Comparison of ENCODE assay signal across 8 cellular contexts in genomic region chr10:26861326-26861998, GRCh38. TPM values are rescaled to one million over a fixed set of nuclear protein-coding genes. Genes with fewer than 3 reads are reported as not detected.
A peak's percentile ranks its signal among the peaks of the same experiment; 100 is the strongest.
DNase-seq lines count a peak whose midpoint lies in the region; ATAC-seq, FAIRE-seq and TF ChIP-seq lines count a peak whose summit lies in the region.

No MANE protein-coding gene starts in this region.

- no peaks in the 10 kb centered on the region for H3K9me3 ChIP-seq in HepG2 (ENCODE audit: low read length)
- H3K9me3 ChIP-seq in thoracic aorta, result no peaks in the 10 kb centered on the region

- H3K9me3 Mint-ChIP-seq in activated T-cell treated with anti-CD3 and anti-CD28 coated beads, Interleukin-2, amount 50 U/mL, for 4 hours, result no peaks in the 10 kb centered on the region
- H3K9me3 Mint-ChIP-seq in activated naive CD4-positive, alpha-beta T cell treated with anti-CD3 and anti-CD28 coated beads, Interleukin-2, amount 50 U/mL, for 72 hours, result no peaks in the 10 kb centered on the region

- peaks cover 6% of the 10 kb centered on the region; the same call in 1 of the 2 replicates for H4K20me1 ChIP-seq in HepG2 (ENCODE audit: insufficient read depth, low read length)

- H3K27me3 ChIP-seq in HepG2 (ENCODE audit: control insufficient read depth in 1 of 2, insufficient read depth in 2 of 2, low read length in 2 of 2) (peaks cover 0 to 10% of the 10 kb centered on the region in 2 experiments; a peak in 1 of 5 replicates), thoracic aorta (replicated peaks; ENCODE audit: insufficient read depth) (no peaks in the 10 kb centered on the region)

- peak overlapping the region; percentile 99 for H3K4me3 Mint-ChIP-seq in activated T-cell treated with anti-CD3 and anti-CD28 coated beads, Interleukin-2, amount 50 U/mL, for 4 hours

- intact Hi-C loops in HepG2 (cut with micrococcal nuclease; ENCODE audit: unreplicated experiment), result loop anchor here (2.0 kb wide), 2 partner anchors 21 to 127 kb away; no protein-coding TSS in a partner anchor
- intact Hi-C loops in Right ventricle myocardium inferior (cut with DNase I), result loop anchor here (2.0 kb wide), 1 partner anchor 165 kb away; the partner anchor contains the start of gene PDSS1

- in situ Hi-C loops in HepG2 (cut with HindIII; ENCODE audit: extremely low pct_ligation_motif_present, low pct_unique_long_range_greater_than_20kb), result no loop called here

- DNase-seq in activated T-cell treated with anti-CD3 and anti-CD28 coated beads, Interleukin-2, amount 50 U/mL, for 4 hours, result no peak
- DNase-seq in activated T-cell treated with anti-CD3 and anti-CD28 coated beads for 4 hours (no peak), HepG2 (ENCODE audit: low spot score) (no peak), thoracic aorta (ENCODE audit: low spot score) (no peak), SHP77 treated with DMSO at 0.1 percent for 48 hours (lab: John Stamatoyannopoulos, UW) (no peak), Right ventricle myocardium inferior (ENCODE audit: missing footprints) (no peak)
- no peak for DNase-seq in activated naive CD4-positive, alpha-beta T cell treated with anti-CD3 and anti-CD28 coated beads, Interleukin-2, amount 50 U/mL, for 72 hours (ENCODE audit: low spot score in 2 of 2)
- DNase-seq in activated CD8-positive, alpha-beta memory T cell treated with anti-CD3 and anti-CD28 coated beads, Interleukin-2, amount 50 U/mL, for 4 hours, result no peak

- H3K36me3 ChIP-seq in HepG2 (replicated peaks in 1 of 2; ENCODE audit: control insufficient read depth in 1 of 2, insufficient read depth in 2 of 2, low read length in 2 of 2), result no peaks in the 10 kb centered on the region
- no peaks in the 10 kb centered on the region for H3K36me3 ChIP-seq in thoracic aorta

- H3K9ac ChIP-seq in HepG2 (ENCODE audit: insufficient read depth, low read depth, low read length), result no peak overlapping the region

- TF ChIP-seq EP300 in HepG2 (IDR thresholded peaks at IDR 0.05; ENCODE audit: low read depth in 2 of 2, low read length in 2 of 2) (no peak), HepG2 (CRISPR knock-in tag; IDR thresholded peaks at IDR 0.05; ENCODE audit: borderline replicate concordance) (no peak)

- peak overlapping the region; percentile 83 for H3K4me2 ChIP-seq in HepG2 (ENCODE audit: low read depth, low read length)

- TF ChIP-seq CTCF in HepG2 (CRISPR knock-in tag; IDR thresholded peaks at IDR 0.05), result no peak
- no peak for TF ChIP-seq CTCF in thoracic aorta (IDR thresholded peaks at IDR 0.05)

- H3K4me3 ChIP-seq in HepG2 (replicated peaks in 1 of 3; ENCODE audit: insufficient read depth in 1 of 3, low read depth in 2 of 3, low read length in 3 of 3) (peak overlapping the region; percentile 27 to 56 (median 50); a peak in 5 of 6 replicates), thoracic aorta (peak overlapping the region; percentile 96)

- 23% methylated on average over 15 of the region's 15 CpGs for WGBS in HepG2 (ENCODE audit: low lambda C conversion rate)

- POLR2A ChIA-PET in HepG2 (lab: Yijun Ruan, JAX), result interaction anchor here (0.6 to 1.1 kb wide), 4 partner anchors 41 to 293 kb away, joined by 3 to 4 read pairs (median 4); partner anchors contain the start of gene YME1L1

- H3K4me1 Mint-ChIP-seq in activated T-cell treated with anti-CD3 and anti-CD28 coated beads, Interleukin-2, amount 50 U/mL, for 4 hours (ENCODE audit: low read depth), result peaks cover 28% of the 10 kb centered on the region

- H2AFZ ChIP-seq in HepG2 (ENCODE audit: low read length), result peak overlapping the region; percentile 84

- H3K27ac ChIP-seq in HepG2 (ENCODE audit: extremely low read length, insufficient read depth, low read length) (no peak overlapping the region), thoracic aorta (no peak overlapping the region)

- TF ChIP-seq POLR2A in HepG2 (IDR thresholded peaks at IDR 0.05; ENCODE audit: insufficient read depth in 1 of 2, low read depth in 2 of 2, low read length in 2 of 2), result no peak

- H3K36me3 Mint-ChIP-seq in activated T-cell treated with anti-CD3 and anti-CD28 coated beads, Interleukin-2, amount 50 U/mL, for 4 hours (ENCODE audit: insufficient read depth), result peaks cover 2% of the 10 kb centered on the region
- peaks cover 5 to 10% of the 10 kb centered on the region in 2 donors for H3K36me3 Mint-ChIP-seq in activated naive CD4-positive, alpha-beta T cell treated with anti-CD3 and anti-CD28 coated beads, Interleukin-2, amount 50 U/mL, for 72 hours

- no TSS peak for BruUV-seq in HepG2 (replicated peaks; lab: Mats Ljungman, UMichigan)

- peak overlapping the region; percentile 82 to 98 for H3K27ac Mint-ChIP-seq in activated naive CD4-positive, alpha-beta T cell treated with anti-CD3 and anti-CD28 coated beads, Interleukin-2, amount 50 U/mL, for 72 hours

- CTCF ChIA-PET in HepG2 (lab: Yijun Ruan, JAX; ENCODE audit: low intra/inter-chr PET ratio, low total read pairs), result interaction anchor here (1.0 to 1.4 kb wide), 2 partner anchors 20 to 136 kb away, joined by 4 to 5 read pairs; no protein-coding TSS in a partner anchor

- no peak for FAIRE-seq in HepG2 (lab: Jason Lieb, UNC)

- H3K79me2 ChIP-seq in HepG2 (ENCODE audit: insufficient read depth, low read length), result peaks cover 36% of the 10 kb centered on the region

- TF ChIP-seq RAD21 in HepG2 (CRISPR knock-in tag; IDR thresholded peaks at IDR 0.05), result no peak

- ATAC-seq in activated T-cell treated with anti-CD3 and anti-CD28 coated beads, Interleukin-2, amount 50 U/mL, for 4 hours, result no peak
- no peak for ATAC-seq in activated naive CD4-positive, alpha-beta T cell treated with anti-CD3 and anti-CD28 coated beads, Interleukin-2, amount 50 U/mL, for 72 hours
- no peak for ATAC-seq in HepG2
- ATAC-seq in thoracic aorta (ENCODE audit: insufficient number of reproducible peaks, low FRiP score, low read depth), result no peak
- ATAC-seq in Right ventricle myocardium inferior, result no peak

- H3K27me3 Mint-ChIP-seq in activated T-cell treated with anti-CD3 and anti-CD28 coated beads, Interleukin-2, amount 50 U/mL, for 4 hours (ENCODE audit: low read depth), result no peaks in the 10 kb centered on the region

- H3K4me1 ChIP-seq in HepG2 (ENCODE audit: insufficient read depth, low read length) (peaks cover 31% of the 10 kb centered on the region), thoracic aorta (ENCODE audit: control insufficient read depth in 1 of 2, low read depth in 2 of 2) (peaks cover 25 to 30% of the 10 kb centered on the region in 2 donors)

TF ChIP-seq in HepG2, 621 proteins besides CTCF, POLR2A, EP300 and RAD21:
- TF ChIP-seq TFDP2 (CRISPR knock-in tag; IDR thresholded peaks at IDR 0.05) (no peak), ZNF770 (CRISPR knock-in tag; IDR thresholded peaks at IDR 0.05) (peak; percentile 82)

RNA-seq across cellular contexts. Expression of gene ABI1, which starts 0.7 kb away (rescaled TPM):
- 10 to 100 TPM; 36.0 to 40.6 (median 39.1) TPM for total RNA-seq in activated T-cell treated with anti-CD3 and anti-CD28 coated beads, Interleukin-2, amount 50 U/mL, for 4 hours
- 10 to 100 TPM; 38.3 to 51.4 TPM for total RNA-seq in activated naive CD4-positive, alpha-beta T cell treated with anti-CD3 and anti-CD28 coated beads, Interleukin-2, amount 50 U/mL, for 72 hours
- 22.9 and 29.3 TPM in 2 replicates for total RNA-seq in HepG2 (2016; rRNA removed; fragmentation: Illumina TruSeq; extraction: Trizol)
- total RNA-seq in HepG2 (2016; cell fraction: cytosol; rRNA removed; fragmentation: Illumina TruSeq; extraction: Trizol; ENCODE audit: low read depth), result 3.5 and 4.0 TPM in 2 replicates
- 23.9 and 24.7 TPM in 2 replicates for total RNA-seq in HepG2 (2016; cell fraction: insoluble cytoplasmic fraction; rRNA removed; fragmentation: Illumina TruSeq; extraction: Trizol)
- total RNA-seq in HepG2 (2016; cell fraction: membrane; rRNA removed; fragmentation: Illumina TruSeq; extraction: Trizol), result 9.3 and 10.0 TPM in 2 replicates
- total RNA-seq in HepG2 (2016; cell fraction: nucleus; rRNA removed; fragmentation: Illumina TruSeq; extraction: Trizol), result 18.3 and 20.7 TPM in 2 replicates
- 16.4 and 20.9 TPM in 2 replicates for polyA plus RNA-seq in HepG2 (2011; rRNA removed)
- 13.4 and 17.1 TPM in 2 replicates for polyA plus RNA-seq in HepG2 (2011; cell fraction: cytosol; rRNA removed)
- 11.7 and 12.2 TPM in 2 replicates for polyA plus RNA-seq in HepG2 (2011; cell fraction: nucleus; rRNA removed)
- 12.8 and 18.5 TPM in 2 replicates for polyA plus RNA-seq in HepG2 (2012)
- polyA plus RNA-seq in HepG2 (2016; cell fraction: cytosol; fragmentation: Illumina TruSeq; extraction: Trizol; ENCODE audit: low read depth), result 1.3 TPM in 2 replicates
- polyA plus RNA-seq in HepG2 (2016; cell fraction: insoluble cytoplasmic fraction; fragmentation: Illumina TruSeq; extraction: Trizol; ENCODE audit: low read depth), result 28.5 and 28.8 TPM in 2 replicates
- polyA plus RNA-seq in HepG2 (2016; cell fraction: membrane; fragmentation: Illumina TruSeq; extraction: Trizol; ENCODE audit: low read depth), result 4.5 and 5.5 TPM in 2 replicates
- 18.6 and 19.8 TPM in 2 replicates for polyA plus RNA-seq in HepG2 (2016; cell fraction: nucleus; fragmentation: Illumina TruSeq; extraction: Trizol; ENCODE audit: insufficient read depth, low read depth)
- 13.8 and 16.1 TPM in 2 replicates for polyA minus RNA-seq in HepG2 (2011; rRNA and poly(A)+ RNA removed; ENCODE audit: low replicate concordance)
- 11.3 and 13.0 TPM in 2 replicates for polyA minus RNA-seq in HepG2 (2011; cell fraction: cytosol; rRNA and poly(A)+ RNA removed)
- polyA minus RNA-seq in HepG2 (2011; cell fraction: nucleus; rRNA and poly(A)+ RNA removed), result 37.5 and 44.6 TPM in 2 replicates
- 10 to 100 TPM; 43.3 to 50.5 TPM for total RNA-seq in thoracic aorta
- 28.0 TPM for total RNA-seq in Right ventricle myocardium inferior
